21 cellular contexts compared by ENCODE assay signal in genomic region chr10:125283831-125284614, GRCh38.
"Had no signal": no experiment of that assay in that cellular context is flagged by ENCODE, and none has a peak within 500 bp of the region (broad histone marks: within the 10 kb centered on the region; RNA-seq: fewer than 3 reads in every experiment).

No MANE protein-coding gene starts in this region.

- DNase-seq: effector memory CD4-positive, alpha-beta T cell; esophagus squamous epithelium; foreskin melanocyte; left lung; natural killer cell; right lobe of liver; stimulated activated CD4-positive, alpha-beta T cell treated with anti-CD3 and anti-CD28 coated beads, Interleukin-1b, Interleukin-23, amount 100 ng/mL, for 48 hours; stimulated activated CD4-positive, alpha-beta T cell treated with anti-CD3 and anti-CD28 coated beads, Interleukin-4, amount 100 ng/mL, for 1 hour; stimulated activated CD8-positive, alpha-beta memory T cell treated with anti-CD3 and anti-CD28 coated beads, Interleukin-4, amount 100 ng/mL, for 48 hours; stimulated activated naive CD4-positive, alpha-beta T cell; stimulated activated naive CD8-positive, alpha-beta T cell treated with anti-CD3 and anti-CD28 coated beads, Interleukin-15, amount 100 ng/mL, for 72 hours had no signal

- H3K9ac ChIP-seq: parathyroid adenoma had no signal

- H3K27ac Mint-ChIP-seq: natural killer cell; progenitor cell of endocrine pancreas; stimulated activated naive CD8-positive, alpha-beta T cell treated with anti-CD3 and anti-CD28 coated beads, Interleukin-15, amount 100 ng/mL, for 72 hours had no signal

- H3K36me3 Mint-ChIP-seq: natural killer cell had no signal

- H3K4me1 ChIP-seq: esophagus squamous epithelium, left lung, parathyroid adenoma, right lobe of liver, suprapubic skin, vagina had no signal

- H3K9me3 ChIP-seq: left lung, neutrophil, right lobe of liver, suprapubic skin, transverse colon, vagina had no signal

- H2AFZ ChIP-seq: parathyroid adenoma had no signal

- H3K79me2 ChIP-seq: parathyroid adenoma had no signal

- H3K4me3 Mint-ChIP-seq: natural killer cell; stimulated activated naive CD8-positive, alpha-beta T cell treated with anti-CD3 and anti-CD28 coated beads, Interleukin-15, amount 100 ng/mL, for 72 hours had no signal

- H3K4me1 Mint-ChIP-seq: stimulated activated naive CD8-positive, alpha-beta T cell treated with anti-CD3 and anti-CD28 coated beads, Interleukin-15, amount 100 ng/mL, for 72 hours had no signal

- H3K36me3 ChIP-seq: esophagus squamous epithelium, left lung, neutrophil, right lobe of liver, suprapubic skin, transverse colon, vagina had no signal

- H3K27me3 ChIP-seq: neutrophil, right lobe of liver, transverse colon, vagina had no signal

- H3K27ac ChIP-seq: coronary artery, esophagus squamous epithelium, left lung, neutrophil, parathyroid adenoma, right lobe of liver, suprapubic skin, vagina had no signal

- H3K9me3 Mint-ChIP-seq: natural killer cell had no signal

- H3K4me3 ChIP-seq: coronary artery, esophagus squamous epithelium, left lung, right lobe of liver, suprapubic skin, transverse colon, vagina had no signal

- FAIRE-seq: endothelial cell of umbilical vein, keratinocyte, small intestine had no signal
